1 cellular context compared by ENCODE assay signal in genomic region chr18:62420151-62420512, GRCh38.
TF ChIP-seq lines count a peak whose summit lies in the region.

No MANE protein-coding gene starts in this region.

TF ChIP-seq in HepG2, 621 proteins besides CTCF, POLR2A, EP300 and RAD21 (continued from another document and continues in another):
- no peak for TF ChIP-seq ZNF768 (CRISPR knock-in tag; IDR thresholded peaks at IDR 0.05)
- no peak for TF ChIP-seq ZNF777 (CRISPR knock-in tag; IDR thresholded peaks at IDR 0.05)
- no peak for TF ChIP-seq ZNF567 (CRISPR knock-in tag; IDR thresholded peaks at IDR 0.05; ENCODE audit: borderline replicate concordance)
- no peak for TF ChIP-seq ZNF224 (CRISPR knock-in tag; IDR thresholded peaks at IDR 0.05)
- TF ChIP-seq ZNF557 (CRISPR knock-in tag; IDR thresholded peaks at IDR 0.05): no peak
- TF ChIP-seq ZNF496 (CRISPR knock-in tag; IDR thresholded peaks at IDR 0.05; ENCODE audit: insufficient replicate concordance): no peak
- TF ChIP-seq ZNF589 (CRISPR knock-in tag; conservative IDR thresholded peaks at IDR 0.05): no peak
- no peak for TF ChIP-seq ZBTB4 (CRISPR knock-in tag; IDR thresholded peaks at IDR 0.05; ENCODE audit: borderline replicate concordance)
- no peak for TF ChIP-seq SOX6 (IDR thresholded peaks at IDR 0.05)
- TF ChIP-seq SOX6 (CRISPR knock-in tag; IDR thresholded peaks at IDR 0.05): peak; percentile 88
- no peak for TF ChIP-seq ZBTB49 (CRISPR knock-in tag; IDR thresholded peaks at IDR 0.05; ENCODE audit: borderline replicate concordance)
- TF ChIP-seq ZNF317 (CRISPR knock-in tag; IDR thresholded peaks at IDR 0.05): 0 out of 2 replicates have a peak, but pooled peaks have one; percentile 75
- 0 out of 2 replicates have a peak, but pooled peaks have one; percentile 9 for TF ChIP-seq BCL6 (CRISPR knock-in tag; IDR thresholded peaks at IDR 0.05)
- TF ChIP-seq KLF12 (CRISPR knock-in tag; IDR thresholded peaks at IDR 0.05; ENCODE audit: borderline replicate concordance): no peak
- TF ChIP-seq ZNF33A (CRISPR knock-in tag; IDR thresholded peaks at IDR 0.05; ENCODE audit: borderline replicate concordance): no peak
- TF ChIP-seq RARA (CRISPR knock-in tag; IDR thresholded peaks at IDR 0.05): 0 out of 2 replicates have a peak, but pooled peaks have one; percentile 19
- TF ChIP-seq MEIS2 (CRISPR knock-in tag; IDR thresholded peaks at IDR 0.05): no peak
- no peak for TF ChIP-seq ZFP41 (CRISPR knock-in tag; IDR thresholded peaks at IDR 0.05; ENCODE audit: borderline replicate concordance)
- TF ChIP-seq ZBTB7A (CRISPR knock-in tag; IDR thresholded peaks at IDR 0.05): no peak
- no peak for TF ChIP-seq PAF1 (CRISPR knock-in tag; IDR thresholded peaks at IDR 0.05)
- 0 out of 2 replicates have a peak, but pooled peaks have one; percentile 44 for TF ChIP-seq ZBTB37 (CRISPR knock-in tag; IDR thresholded peaks at IDR 0.05)
- TF ChIP-seq TRIM22 (IDR thresholded peaks at IDR 0.05): no peak
- no peak for TF ChIP-seq ZBTB14 (CRISPR knock-in tag; IDR thresholded peaks at IDR 0.05)
- TF ChIP-seq TIGD3 (CRISPR knock-in tag; IDR thresholded peaks at IDR 0.05; ENCODE audit: borderline replicate concordance): no peak
- TF ChIP-seq HNRNPL (IDR thresholded peaks at IDR 0.05; ENCODE audit: low read depth, low read length): no peak
- no peak for TF ChIP-seq ZBTB26 (CRISPR knock-in tag; IDR thresholded peaks at IDR 0.05; ENCODE audit: borderline replicate concordance)
- TF ChIP-seq ZMAT3 (CRISPR knock-in tag; conservative IDR thresholded peaks at IDR 0.05): no peak
- no peak for TF ChIP-seq ZNF24 (IDR thresholded peaks at IDR 0.05)
- TF ChIP-seq RNF219 (CRISPR knock-in tag; IDR thresholded peaks at IDR 0.05): no peak
- TF ChIP-seq DMAP1 (CRISPR knock-in tag; IDR thresholded peaks at IDR 0.05): no peak
- TF ChIP-seq KDM4B (CRISPR knock-in tag; IDR thresholded peaks at IDR 0.05): no peak
- TF ChIP-seq RXRB (CRISPR knock-in tag; IDR thresholded peaks at IDR 0.05; ENCODE audit: borderline replicate concordance): no peak
- no peak for TF ChIP-seq HMGXB3 (CRISPR knock-in tag; IDR thresholded peaks at IDR 0.05; ENCODE audit: borderline replicate concordance)
- TF ChIP-seq ADNP (CRISPR knock-in tag; IDR thresholded peaks at IDR 0.05): no peak
- peak; percentile 65 for TF ChIP-seq NFYB (CRISPR knock-in tag; IDR thresholded peaks at IDR 0.05)
- no peak for TF ChIP-seq RARG (CRISPR knock-in tag; IDR thresholded peaks at IDR 0.05; ENCODE audit: low read depth)
- TF ChIP-seq ZNF547 (CRISPR knock-in tag; IDR thresholded peaks at IDR 0.05): no peak
- no peak for TF ChIP-seq ZNF451 (CRISPR knock-in tag; IDR thresholded peaks at IDR 0.05)
- TF ChIP-seq NCOA1 (CRISPR knock-in tag; IDR thresholded peaks at IDR 0.05): no peak
- TF ChIP-seq SMAD9 (CRISPR knock-in tag; IDR thresholded peaks at IDR 0.05): no peak
- TF ChIP-seq DMTF1 (CRISPR knock-in tag; IDR thresholded peaks at IDR 0.05): no peak
- TF ChIP-seq POLR2AphosphoS2 (IDR thresholded peaks at IDR 0.05; ENCODE audit: low read depth, low read length): no peak
- no peak for TF ChIP-seq ZNF678 (CRISPR knock-in tag; IDR thresholded peaks at IDR 0.05)
